ENCODE assay signal across 24 cellular contexts in genomic region chr6:122620428-122620827, GRCh38. TPM values are rescaled to one million over a fixed set of nuclear protein-coding genes. Genes with fewer than 3 reads are reported as not detected.
DNase-seq lines count a peak whose midpoint lies in the region; ATAC-seq, FAIRE-seq and TF ChIP-seq lines count a peak whose summit lies in the region.
"Had no signal": no experiment of that assay in that cellular context is flagged by ENCODE, and none has a peak within 500 bp of the region (broad histone marks: within the 10 kb centered on the region; RNA-seq: fewer than 3 reads in every experiment).

No MANE protein-coding gene starts in this region.

- BruUV-seq in PC-3 (replicated peaks; lab: Mats Ljungman, UMichigan) = TSS peak; percentile 77

- DNase-seq in NCI-H1092 treated with DMSO at 0.1 percent for 48 hours (lab: John Stamatoyannopoulos, UW) (peak; percentile 48), NCI-H1092 (lab: John Stamatoyannopoulos, UW) (no peak), D721Med (ENCODE audit: insufficient read length, low spot score) (no peak), NCI-H146 treated with DMSO at 0.1 percent for 48 hours (lab: John Stamatoyannopoulos, UW; ENCODE audit: unreplicated experiment) (peak; percentile 65), PC-3 (no peak)
- DNase-seq in activated CD4-positive, alpha-beta T cell treated with anti-CD3 and anti-CD28 coated beads for 36 hours = no peak
- DNase-seq in activated CD8-positive, alpha-beta T cell treated with anti-CD3 and anti-CD28 coated beads for 36 hours = no peak
- DNase-seq: Caco-2; CD8-positive, alpha-beta T cell; DMS 273 treated with DMSO at 0.1 percent for 48 hours; DND-41; NCI-H1048; NCI-H1436; SIG-M5 had no signal

- CTCF ChIA-PET in PC-3 (lab: Charles Lee) = interaction anchor here (1.0 kb wide), 1 partner anchor 10 kb away, joined by 5 read pairs; the partner anchor contains the start of gene PKIB
- CTCF ChIA-PET in activated CD4-positive, alpha-beta T cell treated with anti-CD3 and anti-CD28 coated beads for 36 hours (lab: Charles Lee) = no interaction called here
- CTCF ChIA-PET in activated CD8-positive, alpha-beta T cell treated with anti-CD3 and anti-CD28 coated beads for 36 hours (lab: Charles Lee) = no interaction called here

- no peaks in the 10 kb centered on the region for H3F3A ChIP-seq in PC-3 (ENCODE audit: low read length, unreplicated experiment)

- peaks cover 25% of the 10 kb centered on the region for H3K4me1 ChIP-seq in PC-3 (ENCODE audit: insufficient read depth, low read length)

- no peaks in the 10 kb centered on the region for H3K27me3 ChIP-seq in PC-3 (ENCODE audit: low read length)

- H3K9ac ChIP-seq in PC-3 (ENCODE audit: low read length) = no peak overlapping the region
- H3K9ac ChIP-seq: KMS-11 had no signal

- no peaks in the 10 kb centered on the region for H3K4me1 Mint-ChIP-seq in activated CD4-positive, alpha-beta T cell treated with anti-CD3 and anti-CD28 coated beads for 36 hours
- H3K4me1 Mint-ChIP-seq in activated CD8-positive, alpha-beta T cell treated with anti-CD3 and anti-CD28 coated beads for 36 hours (ENCODE audit: low read depth) = no peaks in the 10 kb centered on the region
- H3K4me1 Mint-ChIP-seq: B cell, IgD-negative memory B cell had no signal

- H3K36me3 Mint-ChIP-seq in activated CD4-positive, alpha-beta T cell treated with anti-CD3 and anti-CD28 coated beads for 36 hours (ENCODE audit: low read depth) = no peaks in the 10 kb centered on the region
- H3K36me3 Mint-ChIP-seq in activated CD8-positive, alpha-beta T cell treated with anti-CD3 and anti-CD28 coated beads for 36 hours (ENCODE audit: low read depth) = no peaks in the 10 kb centered on the region
- H3K36me3 Mint-ChIP-seq: CD8-positive, alpha-beta T cell; IgD-negative memory B cell had no signal

- no peaks in the 10 kb centered on the region for H3K9me3 ChIP-seq in PC-3 (ENCODE audit: low read length)
- H3K9me3 ChIP-seq: Caco-2 had no signal

- POLR2A ChIA-PET in PC-3 (lab: Charles Lee; ENCODE audit: unreplicated experiment) = no interaction called here
- POLR2A ChIA-PET in activated CD4-positive, alpha-beta T cell treated with anti-CD3 and anti-CD28 coated beads for 36 hours (lab: Charles Lee) = no interaction called here
- POLR2A ChIA-PET in activated CD8-positive, alpha-beta T cell treated with anti-CD3 and anti-CD28 coated beads for 36 hours (lab: Charles Lee) = no interaction called here

- peak overlapping the region; percentile 33 for H3K27ac ChIP-seq in PC-3 (ENCODE audit: low read length)
- H3K27ac ChIP-seq: C4-2B, HL-60, KMS-11, RWPE1, SK-N-MC had no signal

- peak overlapping the region; percentile 66 for H3K4me2 ChIP-seq in PC-3 (ENCODE audit: low read length)
- H3K4me2 ChIP-seq: KMS-11 had no signal

- no peaks in the 10 kb centered on the region for H3K9me2 ChIP-seq in PC-3 (replicated peaks; ENCODE audit: low read length)

- 0 out of 2 replicates have a peak, but pooled peaks cover 6% of the 10 kb centered on the region for H3K36me3 ChIP-seq in PC-3 (ENCODE audit: low read depth, low read length)

- no peak overlapping the region for H2AFZ ChIP-seq in PC-3 (ENCODE audit: low read length)

- intact Hi-C loops in PC-3 (cut with micrococcal nuclease) = loop anchor here (2.0 kb wide), 1 partner anchor 32 kb away; no protein-coding TSS in a partner anchor
- intact Hi-C loops in activated CD4-positive, alpha-beta T cell treated with anti-CD3 and anti-CD28 coated beads for 36 hours (cut with DNase I, micrococcal nuclease) = no loop called here
- intact Hi-C loops in activated CD8-positive, alpha-beta T cell treated with anti-CD3 and anti-CD28 coated beads for 36 hours (cut with micrococcal nuclease) = no loop called here

- H3K9me3 Mint-ChIP-seq in activated CD4-positive, alpha-beta T cell treated with anti-CD3 and anti-CD28 coated beads for 36 hours (ENCODE audit: low read depth) = peaks cover 2% of the 10 kb centered on the region
- no peaks in the 10 kb centered on the region for H3K9me3 Mint-ChIP-seq in activated CD8-positive, alpha-beta T cell treated with anti-CD3 and anti-CD28 coated beads for 36 hours
- H3K9me3 Mint-ChIP-seq: IgD-negative memory B cell had no signal

- ATAC-seq in PC-3 = peak; percentile 54
- no peak for ATAC-seq in HG03565 (IDR thresholded peaks at IDR 0.05; ENCODE audit: unreplicated experiment)
- no peak for ATAC-seq in activated CD4-positive, alpha-beta T cell treated with anti-CD3 and anti-CD28 coated beads for 36 hours
- no peak for ATAC-seq in activated CD8-positive, alpha-beta T cell treated with anti-CD3 and anti-CD28 coated beads for 36 hours
- ATAC-seq: CD8-positive, alpha-beta T cell; Panc1 had no signal

- peaks cover 16% of the 10 kb centered on the region for H3K27me3 Mint-ChIP-seq in activated CD4-positive, alpha-beta T cell treated with anti-CD3 and anti-CD28 coated beads for 36 hours
- H3K27me3 Mint-ChIP-seq in activated CD8-positive, alpha-beta T cell treated with anti-CD3 and anti-CD28 coated beads for 36 hours = peaks cover 15% of the 10 kb centered on the region

- no peaks in the 10 kb centered on the region for H4K20me1 ChIP-seq in PC-3 (ENCODE audit: low read length)

- H3K79me2 ChIP-seq in PC-3 (ENCODE audit: low read length) = peaks cover 66% of the 10 kb centered on the region

- FAIRE-seq in D721Med (lab: Jason Lieb, UNC) = peak; percentile 94
- FAIRE-seq: GM19239 had no signal

- no peak overlapping the region for H3K4me3 ChIP-seq in PC-3 (ENCODE audit: low read length)
- H3K4me3 ChIP-seq: SK-N-MC had no signal

- TF ChIP-seq CTCF in D721Med (IDR thresholded peaks at IDR 0.05; ENCODE audit: insufficient read depth, missing control alignments) (no peak), PC-3 (conservative IDR thresholded peaks at IDR 0.05; ENCODE audit: low read depth, low read length) (no peak)
- TF ChIP-seq CTCF in activated CD8-positive, alpha-beta T cell treated with anti-CD3 and anti-CD28 coated beads for 36 hours (IDR thresholded peaks at IDR 0.05) = no peak

- no peak overlapping the region for H3K27ac Mint-ChIP-seq in activated CD4-positive, alpha-beta T cell treated with anti-CD3 and anti-CD28 coated beads for 36 hours
- no peak overlapping the region for H3K27ac Mint-ChIP-seq in activated CD8-positive, alpha-beta T cell treated with anti-CD3 and anti-CD28 coated beads for 36 hours
- H3K27ac Mint-ChIP-seq: B cell; CD8-positive, alpha-beta T cell; IgD-negative memory B cell had no signal

- H3K4me3 Mint-ChIP-seq in activated CD4-positive, alpha-beta T cell treated with anti-CD3 and anti-CD28 coated beads for 36 hours = no peak overlapping the region
- H3K4me3 Mint-ChIP-seq in activated CD8-positive, alpha-beta T cell treated with anti-CD3 and anti-CD28 coated beads for 36 hours = no peak overlapping the region
- H3K4me3 Mint-ChIP-seq: B cell; CD8-positive, alpha-beta T cell; IgD-negative memory B cell had no signal

RNA-seq across cellular contexts. Expression of gene PKIB, which starts 10.2 kb away (rescaled TPM):
- 22.4 and 28.0 TPM in 2 replicates for total RNA-seq in PC-3 (2014; rRNA removed)
- total RNA-seq in activated CD4-positive, alpha-beta T cell treated with anti-CD3 and anti-CD28 coated beads for 36 hours = 1 to 10 TPM; 2.5 to 3.1 TPM
- total RNA-seq in activated CD8-positive, alpha-beta T cell treated with anti-CD3 and anti-CD28 coated beads for 36 hours = under 1 TPM; 0.69 to 0.90 TPM

Comparison
In these comparisons a context has a peak if more than half of its experiments do, and no peak if none do; other contexts are left out.
1. DNase-seq: peak in NCI-H1092 treated with DMSO at 0.1 percent for 48 hours (single experiment) and NCI-H146 treated with DMSO at 0.1 percent for 48 hours (single experiment); none in NCI-H1092 (single experiment), D721Med (single experiment), PC-3 (single experiment), activated CD4-positive, alpha-beta T cell treated with anti-CD3 and anti-CD28 coated beads for 36 hours (single experiment) and activated CD8-positive, alpha-beta T cell treated with anti-CD3 and anti-CD28 coated beads for 36 hours (single experiment).